Comparison of ENCODE assay signal across 8 cellular contexts in genomic region chr2:112706170-112706664, GRCh38. TPM values are rescaled to one million over a fixed set of nuclear protein-coding genes. Genes with fewer than 3 reads are reported as not detected.
DNase-seq lines count a peak whose midpoint lies in the region; ATAC-seq and TF ChIP-seq lines count a peak whose summit lies in the region.

No MANE protein-coding gene starts in this region.

- H3K36me3 ChIP-seq in left lung, result no peaks in the 10 kb centered on the region
- no peaks in the 10 kb centered on the region for H3K36me3 ChIP-seq in esophagus muscularis mucosa

- no peak for TF ChIP-seq POLR2A in esophagus muscularis mucosa (IDR thresholded peaks at IDR 0.05; ENCODE audit: low read depth)

- H3K9me3 ChIP-seq in left lung (no peaks in the 10 kb centered on the region), esophagus muscularis mucosa (no peaks in the 10 kb centered on the region)

- H3K36me3 Mint-ChIP-seq in activated B cell treated with CpG ODN at 0.5 μM for 24 hours (ENCODE audit: low read depth), result no peaks in the 10 kb centered on the region

- 44% methylated on average over 5 of the region's 5 CpGs for WGBS in esophagus muscularis mucosa

- H3K27ac Mint-ChIP-seq in activated B cell treated with CpG ODN at 0.5 μM for 24 hours, result peak overlapping the region; percentile 85

- CTCF ChIA-PET in activated B cell treated with CpG ODN at 0.5 μM for 24 hours (lab: Charles Lee), result interaction anchor here (1.2 to 4.3 kb wide), 3 partner anchors 19 to 80 kb away, joined by 3 to 49 read pairs (median 10); partner anchors contain the start of gene SLC20A1

- H3K27ac ChIP-seq in left lung (no peak overlapping the region), esophagus muscularis mucosa (replicated peaks in 1 of 4) (no peak overlapping the region)

- H3K4me3 Mint-ChIP-seq in activated B cell treated with CpG ODN at 0.5 μM for 24 hours, result peak overlapping the region; percentile 58

- ATAC-seq in HG03196 (IDR thresholded peaks at IDR 0.05; ENCODE audit: unreplicated experiment) (peak; percentile 31), activated B cell treated with CpG ODN at 0.5 μM for 24 hours (ENCODE audit: low read depth) (peak; percentile 56), left lung (peak; percentile 36), HG03039 (IDR thresholded peaks at IDR 0.05; ENCODE audit: unreplicated experiment) (no peak), GM21786 (IDR thresholded peaks at IDR 0.05; ENCODE audit: unreplicated experiment) (no peak)

- H3K4me1 ChIP-seq in left lung (peaks cover 4 to 43% of the 10 kb centered on the region in 2 donors), esophagus muscularis mucosa (no peaks in the 10 kb centered on the region)

- H3K27me3 Mint-ChIP-seq in activated B cell treated with CpG ODN at 0.5 μM for 24 hours, result no peaks in the 10 kb centered on the region

- no peak for TF ChIP-seq EP300 in esophagus muscularis mucosa (IDR thresholded peaks at IDR 0.05)

- H3K9me3 Mint-ChIP-seq in activated B cell treated with CpG ODN at 0.5 μM for 24 hours, result no peaks in the 10 kb centered on the region

- H3K4me3 ChIP-seq in left lung (no peak overlapping the region), esophagus muscularis mucosa (no peak overlapping the region)

- DNase-seq in ELR (ENCODE audit: low read depth) (peak; percentile 84), activated B cell treated with CpG ODN at 0.5 μM for 24 hours (no peak), left lung (peak in 1 of 2 donors; percentile 26), HK-2 (ENCODE audit: unreplicated experiment) (no peak), esophagus muscularis mucosa (ENCODE audit: extremely low spot score) (no peak)

- intact Hi-C loops in activated B cell treated with CpG ODN at 0.5 μM for 24 hours (cut with micrococcal nuclease), result loop anchor here (5.0 kb wide), 2 partner anchors 124 to 649 kb away; partner anchors contain the start of genes CHCHD5 and TMEM87B
- intact Hi-C loops in left lung (cut with DNase I), result no loop called here
- intact Hi-C loops in esophagus muscularis mucosa (cut with DNase I), result no loop called here

- H3K27me3 ChIP-seq in left lung (no peaks in the 10 kb centered on the region), esophagus muscularis mucosa (no peaks in the 10 kb centered on the region)

- TF ChIP-seq CTCF in activated B cell treated with CpG ODN at 0.5 μM for 24 hours (IDR thresholded peaks at IDR 0.05) (no peak), left lung (IDR thresholded peaks at IDR 0.05) (no peak), esophagus muscularis mucosa (IDR thresholded peaks at IDR 0.05) (no peak)

- POLR2A ChIA-PET in activated B cell treated with CpG ODN at 0.5 μM for 24 hours (lab: Charles Lee), result interaction anchor here (0.8 to 5.2 kb wide), 4 partner anchors 15 to 60 kb away, joined by 3 to 57 read pairs (median 15); partner anchors contain the start of gene SLC20A1

- H3K4me1 Mint-ChIP-seq in activated B cell treated with CpG ODN at 0.5 μM for 24 hours, result peaks cover 85% of the 10 kb centered on the region

RNA-seq across cellular contexts. Expression of gene NT5DC4, which starts 14.6 kb away (rescaled TPM):
- total RNA-seq in activated B cell treated with CpG ODN at 0.5 μM for 24 hours (1.4 and 2.1 TPM in 2 replicates), left lung (1 to 10 TPM in 1 of 2 donors, under 1 TPM in 1; 0.60 to 1.1 TPM), esophagus muscularis mucosa (not detected)

RNA-seq across cellular contexts. Expression of gene CKAP2L, which starts 58.2 kb away (rescaled TPM):
- total RNA-seq in activated B cell treated with CpG ODN at 0.5 μM for 24 hours (1.2 TPM in 2 replicates), left lung (1 to 10 TPM; 1.9 to 5.2 TPM), esophagus muscularis mucosa (1 to 10 TPM in 1 of 4 donors, under 1 TPM in 2, not detected in 1; 0.23 to 1.5 (median 0.91) TPM)

Comparison
In these comparisons a context has a peak if more than half of its experiments do, and no peak if none do; other contexts are left out.
1. ATAC-seq: peak in HG03196 (single experiment), activated B cell treated with CpG ODN at 0.5 μM for 24 hours (single experiment) and left lung (single experiment); none in HG03039 (single experiment) and GM21786 (single experiment).